31 cellular contexts compared by ENCODE assay signal in genomic region chr14:68389973-68390372, GRCh38.
DNase-seq lines count a peak whose midpoint lies in the region; FAIRE-seq and TF ChIP-seq lines count a peak whose summit lies in the region.
"Had no signal": no experiment of that assay in that cellular context is flagged by ENCODE, and none has a peak within 500 bp of the region (broad histone marks: within the 10 kb centered on the region; RNA-seq: fewer than 3 reads in every experiment).

No MANE protein-coding gene starts in this region.

- no peak overlapping the region for H3K27ac Mint-ChIP-seq in activated CD4-positive, alpha-beta memory T cell treated with anti-CD3 and anti-CD28 coated beads for 36 hours
- no peak overlapping the region for H3K27ac Mint-ChIP-seq in nephron progenitor cell
- H3K27ac Mint-ChIP-seq in CD8-positive, alpha-beta memory T cell, result no peak overlapping the region
- H3K27ac Mint-ChIP-seq: activated CD4-positive, alpha-beta T cell treated with anti-CD3 and anti-CD28 coated beads for 36 hours; activated naive CD8-positive, alpha-beta T cell had no signal

- POLR2A ChIA-PET in activated CD4-positive, alpha-beta memory T cell treated with anti-CD3 and anti-CD28 coated beads for 36 hours (lab: Charles Lee), result no interaction called here
- POLR2A ChIA-PET in CD8-positive, alpha-beta memory T cell (lab: Charles Lee), result no interaction called here

- peak; percentile 28 for FAIRE-seq in HTR-8/SVneo (lab: Jason Lieb, UNC)
- FAIRE-seq: GM12892, kidney had no signal

- H3K27me3 ChIP-seq in muscle layer of colon (ENCODE audit: control insufficient read depth in 1 of 2, insufficient read depth in 2 of 2, low read length in 2 of 2), result no peaks in the 10 kb centered on the region
- no peaks in the 10 kb centered on the region for H3K27me3 ChIP-seq in stomach smooth muscle (ENCODE audit: control insufficient read depth in 1 of 2, insufficient read depth in 2 of 2, low read length in 2 of 2)
- no peaks in the 10 kb centered on the region for H3K27me3 ChIP-seq in CD8-positive, alpha-beta memory T cell (ENCODE audit: insufficient read depth, low read length, poor library complexity, severe bottlenecking)
- H3K27me3 ChIP-seq: BLaER1 treated with 17β-estradiol and CSF1 and Interleukin-3, amounts not matched to agents 10 nM and 100 nM; cardiac muscle cell; ovary; right lobe of liver; upper lobe of left lung had no signal

- peaks cover 2% of the 10 kb centered on the region for H3K4me1 Mint-ChIP-seq in activated CD4-positive, alpha-beta memory T cell treated with anti-CD3 and anti-CD28 coated beads for 36 hours (ENCODE audit: low read depth)
- H3K4me1 Mint-ChIP-seq in nephron progenitor cell, result peaks cover 81% of the 10 kb centered on the region
- H3K4me1 Mint-ChIP-seq in CD8-positive, alpha-beta memory T cell, result no peaks in the 10 kb centered on the region
- H3K4me1 Mint-ChIP-seq: activated CD4-positive, alpha-beta T cell treated with anti-CD3 and anti-CD28 coated beads for 36 hours had no signal

- peaks cover 91% of the 10 kb centered on the region for H3K4me1 ChIP-seq in muscle layer of colon (ENCODE audit: insufficient read depth, low read length)
- peaks cover 57% of the 10 kb centered on the region for H3K4me1 ChIP-seq in stomach smooth muscle (ENCODE audit: control insufficient read depth, insufficient read depth, low read length)
- no peaks in the 10 kb centered on the region for H3K4me1 ChIP-seq in CD8-positive, alpha-beta memory T cell (ENCODE audit: insufficient read depth, low read length)

- no peak overlapping the region for H3K4me3 Mint-ChIP-seq in activated CD4-positive, alpha-beta memory T cell treated with anti-CD3 and anti-CD28 coated beads for 36 hours
- no peak overlapping the region for H3K4me3 Mint-ChIP-seq in nephron progenitor cell
- H3K4me3 Mint-ChIP-seq in CD8-positive, alpha-beta memory T cell, result no peak overlapping the region
- H3K4me3 Mint-ChIP-seq: activated CD4-positive, alpha-beta T cell treated with anti-CD3 and anti-CD28 coated beads for 36 hours; activated naive CD8-positive, alpha-beta T cell had no signal

- DNase-seq in HTR-8/SVneo (ENCODE audit: insufficient read length, low spot score), result no peak
- DNase-seq in fibroblast of peridontal ligament (ENCODE audit: extremely low read depth), result peak; percentile 66
- no peak for DNase-seq in activated CD4-positive, alpha-beta memory T cell treated with anti-CD3 and anti-CD28 coated beads for 36 hours
- no peak for DNase-seq in nephron progenitor cell
- DNase-seq in CD8-positive, alpha-beta memory T cell, result no peak
- no peak for DNase-seq in NOMO-1 (lab: John Stamatoyannopoulos, UW; ENCODE audit: unreplicated experiment in 2 of 2)
- DNase-seq: activated CD4-positive, alpha-beta T cell treated with anti-CD3 and anti-CD28 coated beads for 36 hours; cortex of kidney; effector memory CD4-positive, alpha-beta T cell; foreskin fibroblast; head of caudate nucleus; IMR-90; kidney; MV-4-11; NCI-H1436; NCI-H2081; NCI-H226; NCI-H526 treated with DMSO at 0.1 percent for 48 hours; ovary; right lobe of liver; SHP77 treated with DMSO at 0.1 percent for 48 hours; stimulated activated CD4-positive, alpha-beta T cell treated with anti-CD3 and anti-CD28 coated beads, Interleukin-4, amount 100 ng/mL, for 1 hour; upper lobe of left lung had no signal

- H3K36me3 ChIP-seq in muscle layer of colon (ENCODE audit: insufficient read depth, low read length), result no peaks in the 10 kb centered on the region
- H3K36me3 ChIP-seq in stomach smooth muscle (ENCODE audit: control insufficient read depth in 2 of 2, insufficient read depth in 2 of 2, low read length in 2 of 2), result no peaks in the 10 kb centered on the region
- no peaks in the 10 kb centered on the region for H3K36me3 ChIP-seq in CD8-positive, alpha-beta memory T cell (ENCODE audit: insufficient read depth, low read length)
- H3K36me3 ChIP-seq: BLaER1 treated with 17β-estradiol and CSF1 and Interleukin-3, amounts not matched to agents 10 nM and 100 nM; cardiac muscle cell; ovary; right lobe of liver; upper lobe of left lung had no signal

- no peaks in the 10 kb centered on the region for H3K36me3 Mint-ChIP-seq in activated CD4-positive, alpha-beta memory T cell treated with anti-CD3 and anti-CD28 coated beads for 36 hours
- H3K36me3 Mint-ChIP-seq in nephron progenitor cell (ENCODE audit: low read depth), result peaks cover 17% of the 10 kb centered on the region
- peaks cover 0 to 7% (median 4%) of the 10 kb centered on the region in 3 donors for H3K36me3 Mint-ChIP-seq in CD8-positive, alpha-beta memory T cell

- H3K4me3 ChIP-seq in muscle layer of colon (ENCODE audit: low read depth in 1 of 2, low read length in 2 of 2) (no peak overlapping the region), stomach smooth muscle (ENCODE audit: low read length in 2 of 2) (no peak overlapping the region)
- H3K4me3 ChIP-seq in CD8-positive, alpha-beta memory T cell (ENCODE audit: low read length), result no peak overlapping the region
- H3K4me3 ChIP-seq: BLaER1 treated with 17β-estradiol and CSF1 and Interleukin-3, amounts not matched to agents 10 nM and 100 nM; cardiac muscle cell; lung; ovary; right lobe of liver; upper lobe of left lung had no signal

- H3K9me3 Mint-ChIP-seq in activated CD4-positive, alpha-beta memory T cell treated with anti-CD3 and anti-CD28 coated beads for 36 hours, result no peaks in the 10 kb centered on the region
- H3K9me3 Mint-ChIP-seq in nephron progenitor cell, result peaks cover 10% of the 10 kb centered on the region
- no peaks in the 10 kb centered on the region for H3K9me3 Mint-ChIP-seq in CD8-positive, alpha-beta memory T cell

- H3K27ac ChIP-seq in muscle layer of colon (ENCODE audit: low read depth, low read length) (peak overlapping the region; percentile 50), stomach smooth muscle (ENCODE audit: low read length) (peak overlapping the region; percentile 37)
- no peak overlapping the region for H3K27ac ChIP-seq in CD8-positive, alpha-beta memory T cell (ENCODE audit: low read depth, low read length)
- H3K27ac ChIP-seq: cardiac muscle cell, epithelial cell of prostate, right lobe of liver had no signal

- no peak for TF ChIP-seq CTCF in nephron progenitor cell (IDR thresholded peaks at IDR 0.05)

- no peaks in the 10 kb centered on the region for H3K27me3 Mint-ChIP-seq in activated CD4-positive, alpha-beta memory T cell treated with anti-CD3 and anti-CD28 coated beads for 36 hours
- H3K27me3 Mint-ChIP-seq in nephron progenitor cell (ENCODE audit: low read depth, poor library complexity), result no peaks in the 10 kb centered on the region
- no peaks in the 10 kb centered on the region for H3K27me3 Mint-ChIP-seq in CD8-positive, alpha-beta memory T cell
- H3K27me3 Mint-ChIP-seq: activated CD4-positive, alpha-beta T cell treated with anti-CD3 and anti-CD28 coated beads for 36 hours; activated naive CD8-positive, alpha-beta T cell had no signal

- CTCF ChIA-PET in activated CD4-positive, alpha-beta memory T cell treated with anti-CD3 and anti-CD28 coated beads for 36 hours (lab: Charles Lee), result no interaction called here
- CTCF ChIA-PET in CD8-positive, alpha-beta memory T cell (lab: Charles Lee), result no interaction called here

- intact Hi-C loops in activated CD4-positive, alpha-beta memory T cell treated with anti-CD3 and anti-CD28 coated beads for 36 hours (cut with micrococcal nuclease), result no loop called here

- H3K9ac ChIP-seq in muscle layer of colon (ENCODE audit: low read length), result no peak overlapping the region
- no peak overlapping the region for H3K9ac ChIP-seq in stomach smooth muscle (ENCODE audit: low read length in 2 of 2)
- H3K9ac ChIP-seq: BLaER1 treated with 17β-estradiol and CSF1 and Interleukin-3, amounts not matched to agents 10 nM and 100 nM had no signal

- H3K9me3 ChIP-seq in muscle layer of colon (ENCODE audit: low read length) (no peaks in the 10 kb centered on the region), stomach smooth muscle (ENCODE audit: control insufficient read depth in 2 of 2, low read length in 2 of 2) (no peaks in the 10 kb centered on the region)
- no peaks in the 10 kb centered on the region for H3K9me3 ChIP-seq in CD8-positive, alpha-beta memory T cell (ENCODE audit: low read length)
- H3K9me3 ChIP-seq: ovary, right lobe of liver, upper lobe of left lung had no signal
